Comparison of ENCODE assay signal across 21 cellular contexts in genomic region chr1:201252833-201253810, GRCh38. TPM values are rescaled to one million over a fixed set of nuclear protein-coding genes. Genes with fewer than 3 reads are reported as not detected.
A peak's percentile ranks its signal among the peaks of the same experiment; 100 is the strongest.
DNase-seq lines count a peak whose midpoint lies in the region; ATAC-seq and TF ChIP-seq lines count a peak whose summit lies in the region.
"Had no signal": no experiment of that assay in that cellular context is flagged by ENCODE, and none has a peak within 500 bp of the region (broad histone marks: within the 10 kb centered on the region; RNA-seq: fewer than 3 reads in every experiment).

No MANE protein-coding gene starts in this region.

- no peak for TF ChIP-seq CTCF in A673 (conservative IDR thresholded peaks at IDR 0.05; ENCODE audit: low read depth, low read length)
- TF ChIP-seq CTCF in CD4-positive, alpha-beta T cell (IDR thresholded peaks at IDR 0.05): no peak

- ATAC-seq in CD4-positive, alpha-beta T cell (ENCODE audit: poor library complexity): no peak

- no peaks in the 10 kb centered on the region for H3K36me3 ChIP-seq in A673 (ENCODE audit: insufficient read depth, low read length, poor library complexity, severe bottlenecking)

- peaks cover 15% of the 10 kb centered on the region for H3K27me3 Mint-ChIP-seq in CD4-positive, alpha-beta T cell
- peaks cover 0 to 5% (median 0%) of the 10 kb centered on the region in 3 donors for H3K27me3 Mint-ChIP-seq in immature natural killer cell (ENCODE audit: low read depth in 3 of 3)

- peak overlapping the region; percentile 63 for H3K27ac ChIP-seq in A673 (ENCODE audit: low read depth, low read length, poor library complexity, severe bottlenecking)
- no peak overlapping the region for H3K27ac ChIP-seq in CD4-positive, alpha-beta T cell (ENCODE audit: low read depth, low read length)

- peaks cover 4% of the 10 kb centered on the region for H3K4me1 ChIP-seq in A673 (ENCODE audit: insufficient read depth, low read length, poor library complexity, severe bottlenecking)

- H3K9me3 ChIP-seq in A673 (ENCODE audit: low read depth, low read length, poor library complexity, severe bottlenecking): no peaks in the 10 kb centered on the region
- no peaks in the 10 kb centered on the region for H3K9me3 ChIP-seq in CD4-positive, alpha-beta T cell (ENCODE audit: control insufficient read depth, low read length)

- no TSS peak for BruUV-seq in A673 (replicated peaks; lab: Mats Ljungman, UMichigan)

- H3K4me1 Mint-ChIP-seq in CD4-positive, alpha-beta T cell (ENCODE audit: low read depth): no peaks in the 10 kb centered on the region
- no peaks in the 10 kb centered on the region for H3K4me1 Mint-ChIP-seq in immature natural killer cell

- H3K4me3 Mint-ChIP-seq in CD4-positive, alpha-beta T cell: no peak overlapping the region
- no peak overlapping the region for H3K4me3 Mint-ChIP-seq in immature natural killer cell

- intact Hi-C loops in A673 (cut with micrococcal nuclease; ENCODE audit: unreplicated experiment): loop anchor here (5.0 kb wide), 1 partner anchor 94 kb away; no protein-coding TSS in a partner anchor
- intact Hi-C loops in CD4-positive, alpha-beta T cell (cut with DNase I, micrococcal nuclease): no loop called here

- CTCF ChIA-PET in A673 (lab: Charles Lee): interaction anchor here (2.2 kb wide), 1 partner anchor 108 kb away, joined by 14 read pairs; no protein-coding TSS in a partner anchor
- CTCF ChIA-PET in CD4-positive, alpha-beta T cell (lab: Charles Lee): no interaction called here

- no peak overlapping the region for H3K27ac Mint-ChIP-seq in CD4-positive, alpha-beta T cell
- H3K27ac Mint-ChIP-seq in immature natural killer cell: no peak overlapping the region

- no peaks in the 10 kb centered on the region for H3K36me3 Mint-ChIP-seq in CD4-positive, alpha-beta T cell (ENCODE audit: low read depth)
- no peaks in the 10 kb centered on the region for H3K36me3 Mint-ChIP-seq in immature natural killer cell

- POLR2A ChIA-PET in A673 (lab: Charles Lee; ENCODE audit: low non-redundant PET): no interaction called here
- POLR2A ChIA-PET in CD4-positive, alpha-beta T cell (lab: Charles Lee): no interaction called here

- DNase-seq in A673 (ENCODE audit: low spot score) (no peak), ELF-1 (ENCODE audit: low read depth, low spot score) (peak; percentile 41), NCI-H82 treated with DMSO at 0.1 percent for 48 hours (lab: John Stamatoyannopoulos, UW; ENCODE audit: unreplicated experiment) (peak; percentile 43), mesenteric fat pad (ENCODE audit: low spot score) (peak; percentile 83), NCI-H128 (lab: John Stamatoyannopoulos, UW; ENCODE audit: unreplicated experiment) (no peak), OCI-M1 (lab: John Stamatoyannopoulos, UW) (no peak), immature natural killer cell (no peak)
- DNase-seq in CD4-positive, alpha-beta T cell: no peak
- DNase-seq: activated gamma-delta T cell treated with Interleukin-2 at 50 U/mL for 16 hours; amygdala; central memory CD4-positive, alpha-beta T cell; COR-L47; effector CD8-positive, alpha-beta T cell; GDM1; kidney glomerular epithelial cell; midbrain; NCI-H2029 treated with DMSO at 0.1 percent for 48 hours; NK-92 treated with Interleukin-12 subunit alpha and Interleukin-12 subunit beta, amount 100 ng/mL, for 24 hours had no signal

- no peak overlapping the region for H3K4me3 ChIP-seq in A673 (ENCODE audit: low read depth, low read length, poor library complexity, severe bottlenecking)
- H3K4me3 ChIP-seq: GM12878, skin epidermis had no signal

- no peaks in the 10 kb centered on the region for H3K9me3 Mint-ChIP-seq in CD4-positive, alpha-beta T cell
- no peaks in the 10 kb centered on the region for H3K9me3 Mint-ChIP-seq in immature natural killer cell

- H3K27me3 ChIP-seq in A673 (replicated peaks; ENCODE audit: insufficient read depth, low read depth, low read length, poor library complexity): no peaks in the 10 kb centered on the region
- no peaks in the 10 kb centered on the region for H3K27me3 ChIP-seq in CD4-positive, alpha-beta T cell (ENCODE audit: control insufficient read depth, insufficient read depth, low read length)

RNA-seq across cellular contexts. Expression of gene PKP1, which starts 30.2 kb away (rescaled TPM):
- total RNA-seq in A673 (2021): 492 and 535 TPM in 2 replicates
- 11.5 TPM for total RNA-seq in mesenteric fat pad
- not detected for total RNA-seq in CD4-positive, alpha-beta T cell
- polyA plus RNA-seq in immature natural killer cell: not detected
- total RNA-seq: GM12878; T-helper 1 cell treated with Interleukin-12 subunit alpha and Interleukin-12 subunit beta and Interleukin-4 antibody, amounts not matched to agents 30 ng/mL and 1 ng/mL, for 36 hours had no signal

Comparison
In these comparisons a context has a peak if more than half of its experiments do, and no peak if none do; other contexts are left out.
1. DNase-seq: peak in ELF-1 (single experiment), NCI-H82 treated with DMSO at 0.1 percent for 48 hours (single experiment) and mesenteric fat pad (single experiment); none in A673 (single experiment), CD4-positive, alpha-beta T cell (0 of 10), NCI-H128 (single experiment), OCI-M1 (single experiment) and immature natural killer cell (0 of 3).
2. RNA of gene PKP1, which starts 30.2 kb away (total RNA-seq): 492 to 535 TPM in A673; 11.5 TPM in mesenteric fat pad (single experiment) and not detected in CD4-positive, alpha-beta T cell; every median in the first group is over 10 times any median in the second.